ENCODE assay signal across 16 cellular contexts in genomic region chr20:7836076-7836475, GRCh38.
DNase-seq lines count a peak whose midpoint lies in the region; ATAC-seq, FAIRE-seq and TF ChIP-seq lines count a peak whose summit lies in the region.
"Had no signal": no experiment of that assay in that cellular context is flagged by ENCODE, and none has a peak within 500 bp of the region (broad histone marks: within the 10 kb centered on the region; RNA-seq: fewer than 3 reads in every experiment).

No MANE protein-coding gene starts in this region.

- no peak for ATAC-seq in stimulated activated effector memory CD8-positive, alpha-beta T cell treated with anti-CD3 and anti-CD28 coated beads, Interleukin-12 subunit alpha, Interleukin-12 subunit beta, amount 100 ng/mL, for 72 hours
- ATAC-seq: GM12878, GM23338 had no signal

- TF ChIP-seq CTCF in bronchial epithelial cell (IDR thresholded peaks at IDR 0.05; ENCODE audit: insufficient read depth, low read length, severe bottlenecking) (no peak), foreskin fibroblast (IDR thresholded peaks at IDR 0.05; ENCODE audit: low read depth, low read length) (no peak)

- H3K4me3 Mint-ChIP-seq in stimulated activated effector memory CD8-positive, alpha-beta T cell treated with anti-CD3 and anti-CD28 coated beads, Interleukin-12 subunit alpha, Interleukin-12 subunit beta, amount 100 ng/mL, for 72 hours: no peak overlapping the region
- H3K4me3 Mint-ChIP-seq: CD4-positive, CD25-positive, alpha-beta regulatory T cell; GM23338; H9 had no signal

- peak; percentile 84 for FAIRE-seq in bronchial epithelial cell (lab: Jason Lieb, UNC)
- FAIRE-seq: GM12878, GM18507 had no signal

- no peak overlapping the region for H3K27ac Mint-ChIP-seq in stimulated activated effector memory CD8-positive, alpha-beta T cell treated with anti-CD3 and anti-CD28 coated beads, Interleukin-12 subunit alpha, Interleukin-12 subunit beta, amount 100 ng/mL, for 72 hours
- H3K27ac Mint-ChIP-seq: CD4-positive, CD25-positive, alpha-beta regulatory T cell; GM23338; H9 had no signal

- H3K4me1 Mint-ChIP-seq in stimulated activated effector memory CD8-positive, alpha-beta T cell treated with anti-CD3 and anti-CD28 coated beads, Interleukin-12 subunit alpha, Interleukin-12 subunit beta, amount 100 ng/mL, for 72 hours: no peaks in the 10 kb centered on the region
- H3K4me1 Mint-ChIP-seq: CD4-positive, CD25-positive, alpha-beta regulatory T cell; GM23338; H9 had no signal

- H3K36me3 Mint-ChIP-seq in stimulated activated effector memory CD8-positive, alpha-beta T cell treated with anti-CD3 and anti-CD28 coated beads, Interleukin-12 subunit alpha, Interleukin-12 subunit beta, amount 100 ng/mL, for 72 hours: no peaks in the 10 kb centered on the region
- H3K36me3 Mint-ChIP-seq: CD4-positive, CD25-positive, alpha-beta regulatory T cell had no signal

- H3K9me3 Mint-ChIP-seq in stimulated activated effector memory CD8-positive, alpha-beta T cell treated with anti-CD3 and anti-CD28 coated beads, Interleukin-12 subunit alpha, Interleukin-12 subunit beta, amount 100 ng/mL, for 72 hours: no peaks in the 10 kb centered on the region

- H3K27me3 ChIP-seq in bronchial epithelial cell (ENCODE audit: control insufficient read depth, insufficient read depth, low read length): no peaks in the 10 kb centered on the region
- H3K27me3 ChIP-seq: BLaER1 treated with 17β-estradiol and CSF1 and Interleukin-3, amounts not matched to agents 10 nM and 100 nM had no signal

- DNase-seq in NCI-H82 (lab: John Stamatoyannopoulos, UW): peak; percentile 52
- DNase-seq in NCI-H82 treated with DMSO at 0.1 percent for 48 hours (lab: John Stamatoyannopoulos, UW; ENCODE audit: unreplicated experiment): no peak
- no peak for DNase-seq in bronchial epithelial cell (ENCODE audit: low read depth)
- peak; percentile 50 to 63 for DNase-seq in foreskin fibroblast
- DNase-seq in NOMO-1 treated with DMSO at 0.1 percent for 48 hours (lab: John Stamatoyannopoulos, UW; ENCODE audit: unreplicated experiment): no peak
- no peak for DNase-seq in stimulated activated effector memory CD8-positive, alpha-beta T cell treated with anti-CD3 and anti-CD28 coated beads, Interleukin-12 subunit alpha, Interleukin-12 subunit beta, amount 100 ng/mL, for 72 hours (ENCODE audit: low spot score in 2 of 2)
- no peak for DNase-seq in activated CD4-positive, alpha-beta T cell treated with anti-CD3 and anti-CD28 coated beads for 48 hours
- DNase-seq: ACHN; Calu3; CD4-positive, CD25-positive, alpha-beta regulatory T cell; DMS 273 treated with DMSO at 0.1 percent for 48 hours; H9 had no signal

- H3K36me3 ChIP-seq in bronchial epithelial cell (ENCODE audit: control insufficient read depth, insufficient read depth, low read length): no peaks in the 10 kb centered on the region
- H3K36me3 ChIP-seq: BLaER1 treated with 17β-estradiol and CSF1 and Interleukin-3, amounts not matched to agents 10 nM and 100 nM had no signal

- no peak overlapping the region for H3K4me3 ChIP-seq in bronchial epithelial cell (ENCODE audit: low read depth, low read length)
- H3K4me3 ChIP-seq in foreskin fibroblast (ENCODE audit: low read depth in 1 of 2, low read length in 2 of 2): no peak overlapping the region
- H3K4me3 ChIP-seq: BLaER1 treated with 17β-estradiol and CSF1 and Interleukin-3, amounts not matched to agents 10 nM and 100 nM; GM12878; GM23338 had no signal

Comparison
In these comparisons a context has a peak if more than half of its experiments do, and no peak if none do; other contexts are left out.
1. DNase-seq: peak in NCI-H82 (single experiment) and foreskin fibroblast (2 of 2); none in NCI-H82 treated with DMSO at 0.1 percent for 48 hours (single experiment), bronchial epithelial cell (single experiment), NOMO-1 treated with DMSO at 0.1 percent for 48 hours (single experiment), stimulated activated effector memory CD8-positive, alpha-beta T cell treated with anti-CD3 and anti-CD28 coated beads, Interleukin-12 subunit alpha, Interleukin-12 subunit beta, amount 100 ng/mL, for 72 hours (0 of 2) and activated CD4-positive, alpha-beta T cell treated with anti-CD3 and anti-CD28 coated beads for 48 hours (single experiment).